In genomic region chr14:73729015-73729330, GRCh38 we compare ENCODE assay signal across 9 cellular contexts. TPM values are rescaled to one million over a fixed set of nuclear protein-coding genes. Genes with fewer than 3 reads are reported as not detected.
A peak's percentile ranks its signal among the peaks of the same experiment; 100 is the strongest.
DNase-seq lines count a peak whose midpoint lies in the region; TF ChIP-seq lines count a peak whose summit lies in the region.
"Had no signal": no experiment of that assay in that cellular context is flagged by ENCODE, and none has a peak within 500 bp of the region (broad histone marks: within the 10 kb centered on the region; RNA-seq: fewer than 3 reads in every experiment).

No MANE protein-coding gene starts in this region.

- H3K36me3 ChIP-seq in adipocyte (ENCODE audit: control insufficient read depth, insufficient read depth, low read length, severe bottlenecking) (peaks cover 44% of the 10 kb centered on the region), muscle layer of duodenum (ENCODE audit: control insufficient read depth in 1 of 2, insufficient read depth in 2 of 2, low read length in 2 of 2) (peaks cover 51 to 53% of the 10 kb centered on the region in 2 donors), transverse colon (peaks cover 0 to 36% (median 12%) of the 10 kb centered on the region in 4 donors)

- H3K9me3 Mint-ChIP-seq in activated naive CD4-positive, alpha-beta T cell treated with anti-CD3 and anti-CD28 coated beads, Interleukin-2, amount 50 U/mL, for 24 hours, result no peaks in the 10 kb centered on the region

- H3K27me3 Mint-ChIP-seq in activated naive CD4-positive, alpha-beta T cell treated with anti-CD3 and anti-CD28 coated beads, Interleukin-2, amount 50 U/mL, for 24 hours, result no peaks in the 10 kb centered on the region

- intact Hi-C loops in transverse colon (cut with DNase I; ENCODE audit: low total_unique reads), result loop anchor here (10.0 kb wide), 2 partner anchors 96 to 126 kb away; partner anchors contain the start of gene PTGR2

- H3K4me3 Mint-ChIP-seq in activated naive CD4-positive, alpha-beta T cell treated with anti-CD3 and anti-CD28 coated beads, Interleukin-2, amount 50 U/mL, for 24 hours, result no peak overlapping the region

- peak overlapping the region; percentile 70 for H3K27ac Mint-ChIP-seq in activated naive CD4-positive, alpha-beta T cell treated with anti-CD3 and anti-CD28 coated beads, Interleukin-2, amount 50 U/mL, for 24 hours

- H3K27me3 ChIP-seq in adipocyte (replicated peaks; ENCODE audit: control insufficient read depth, insufficient read depth, low read length) (no peaks in the 10 kb centered on the region), muscle layer of duodenum (ENCODE audit: low read depth, low read length) (no peaks in the 10 kb centered on the region), transverse colon (no peaks in the 10 kb centered on the region)
- H3K27me3 ChIP-seq: hepatocyte had no signal

- WGBS in transverse colon (ENCODE audit: low coverage in 1 of 2), 2 donors, result 86% methylated on average over 1 of the region's 1 CpG; no CpG with 5 or more reads in 1 of the 2 donors

- peak overlapping the region; percentile 88 for H3K9ac ChIP-seq in adipocyte (ENCODE audit: low read length)

- TF ChIP-seq EP300 in transverse colon (IDR thresholded peaks at IDR 0.05; ENCODE audit: low read depth), result no peak

- H3K4me1 ChIP-seq in adipocyte (ENCODE audit: control insufficient read depth, insufficient read depth, low read length), result peaks cover 45% of the 10 kb centered on the region
- peaks cover 29 to 61% of the 10 kb centered on the region in 2 donors for H3K4me1 ChIP-seq in muscle layer of duodenum (ENCODE audit: control insufficient read depth in 1 of 2, insufficient read depth in 2 of 2, low read length in 2 of 2)
- H3K4me1 ChIP-seq in transverse colon, result peaks cover 24 to 78% (median 54%) of the 10 kb centered on the region in 4 donors

- peak in 2 of 5 experiments; percentile 8 to 18 for TF ChIP-seq CTCF in transverse colon (IDR thresholded peaks at IDR 0.05)

- H3K4me1 Mint-ChIP-seq in activated naive CD4-positive, alpha-beta T cell treated with anti-CD3 and anti-CD28 coated beads, Interleukin-2, amount 50 U/mL, for 24 hours, result peaks cover 27% of the 10 kb centered on the region

- H3K4me3 ChIP-seq in adipocyte (ENCODE audit: low read length) (no peak overlapping the region), muscle layer of duodenum (ENCODE audit: low read depth in 1 of 2, low read length in 2 of 2) (peak overlapping the region in 1 of 2 donors; percentile 26), transverse colon (no peak overlapping the region)
- H3K4me3 ChIP-seq: hepatocyte had no signal

- in situ Hi-C loops in transverse colon (cut with MboI; ENCODE audit: low pct_ligation_motif_present in 1 of 4, low pct_unique_long_range_greater_than_20kb in 1 of 4, low sequenced_read_pairs in 3 of 4), result loop anchor here in 2 of 4 donors (5.0 kb wide), 1 partner anchor 98 kb away; no protein-coding TSS in a partner anchor

- peaks cover 10% of the 10 kb centered on the region for H3K36me3 Mint-ChIP-seq in activated naive CD4-positive, alpha-beta T cell treated with anti-CD3 and anti-CD28 coated beads, Interleukin-2, amount 50 U/mL, for 24 hours

- H3K27ac ChIP-seq in muscle layer of duodenum (ENCODE audit: low read length) (peak overlapping the region; percentile 73), transverse colon (peak overlapping the region; percentile 78 to 89 (median 80))

- no peaks in the 10 kb centered on the region for H3K9me3 ChIP-seq in adipocyte (ENCODE audit: control insufficient read depth, low read length)
- no peaks in the 10 kb centered on the region for H3K9me3 ChIP-seq in muscle layer of duodenum (ENCODE audit: control insufficient read depth in 1 of 2, low read length in 2 of 2)
- H3K9me3 ChIP-seq in transverse colon, result no peaks in the 10 kb centered on the region

- no peak for DNase-seq in activated naive CD4-positive, alpha-beta T cell treated with Interleukin-2 at 50 U/mL for 16 hours
- DNase-seq in adipocyte (ENCODE audit: low read depth) (no peak), transverse colon (no peak), SKM-1 treated with dmso at 0.1 percent for 144 hours (lab: John Stamatoyannopoulos, UW; ENCODE audit: unreplicated experiment) (no peak), NCI-H2196 (lab: John Stamatoyannopoulos, UW; ENCODE audit: unreplicated experiment) (no peak)
- DNase-seq in activated CD4-positive, CD25-positive, alpha-beta regulatory T cell (lab: John Stamatoyannopoulos, UW), result no peak

- TF ChIP-seq POLR2A in transverse colon (IDR thresholded peaks at IDR 0.05), result no peak

RNA-seq across cellular contexts. Expression of gene PNMA1, which starts 14.8 kb away (rescaled TPM):
- 10 to 100 TPM; 12.7 to 22.1 (median 12.7) TPM for total RNA-seq in transverse colon
